Comparison of ENCODE assay signal across 28 cellular contexts in genomic region chr6:13372688-13373487, GRCh38. TPM values are rescaled to one million over a fixed set of nuclear protein-coding genes. Genes with fewer than 3 reads are reported as not detected.
A peak's percentile ranks its signal among the peaks of the same experiment; 100 is the strongest.
DNase-seq lines count a peak whose midpoint lies in the region; ATAC-seq lines count a peak whose summit lies in the region.
"Had no signal": no experiment of that assay in that cellular context is flagged by ENCODE, and none has a peak within 500 bp of the region (broad histone marks: within the 10 kb centered on the region; RNA-seq: fewer than 3 reads in every experiment).

No MANE protein-coding gene starts in this region.

- no peak overlapping the region for H3K4me3 Mint-ChIP-seq in activated naive CD8-positive, alpha-beta T cell treated with anti-CD3 and anti-CD28 coated beads, Interleukin-2, amount 50 U/mL, for 24 hours
- no peak overlapping the region for H3K4me3 Mint-ChIP-seq in activated naive CD8-positive, alpha-beta T cell treated with anti-CD3 and anti-CD28 coated beads for 36 hours
- H3K4me3 Mint-ChIP-seq in effector memory CD8-positive, alpha-beta T cell = no peak overlapping the region
- H3K4me3 Mint-ChIP-seq: CD14-positive monocyte had no signal

- no peaks in the 10 kb centered on the region for H3K27me3 Mint-ChIP-seq in activated naive CD8-positive, alpha-beta T cell treated with anti-CD3 and anti-CD28 coated beads, Interleukin-2, amount 50 U/mL, for 24 hours
- H3K27me3 Mint-ChIP-seq in activated naive CD8-positive, alpha-beta T cell treated with anti-CD3 and anti-CD28 coated beads for 36 hours = no peaks in the 10 kb centered on the region
- H3K27me3 Mint-ChIP-seq in effector memory CD8-positive, alpha-beta T cell = no peaks in the 10 kb centered on the region

- peaks cover 5% of the 10 kb centered on the region for H3K9me3 Mint-ChIP-seq in activated naive CD8-positive, alpha-beta T cell treated with anti-CD3 and anti-CD28 coated beads, Interleukin-2, amount 50 U/mL, for 24 hours
- peaks cover 2% of the 10 kb centered on the region for H3K9me3 Mint-ChIP-seq in activated naive CD8-positive, alpha-beta T cell treated with anti-CD3 and anti-CD28 coated beads for 36 hours
- H3K9me3 Mint-ChIP-seq in effector memory CD8-positive, alpha-beta T cell = no peaks in the 10 kb centered on the region
- H3K9me3 Mint-ChIP-seq: activated T-helper 2 cell treated with anti-CD3 and anti-CD28 coated beads, Interferon-gamma antibody, Interleukin-2, Interleukin-4, amounts not matched to agents 10 μg/mL and 5 μg/mL and 100 μg/mL, durations not matched to agents 14 hours and 24 hours and 36 hours had no signal

- H3K27ac ChIP-seq in temporal lobe (ENCODE audit: low read depth, low read length) = peak overlapping the region; percentile 19
- H3K27ac ChIP-seq: GM23248, left lung, prostate gland, sigmoid colon had no signal

- peaks cover 9% of the 10 kb centered on the region for H3K36me3 Mint-ChIP-seq in activated naive CD8-positive, alpha-beta T cell treated with anti-CD3 and anti-CD28 coated beads, Interleukin-2, amount 50 U/mL, for 24 hours (ENCODE audit: low read depth)
- peaks cover 19% of the 10 kb centered on the region for H3K36me3 Mint-ChIP-seq in activated naive CD8-positive, alpha-beta T cell treated with anti-CD3 and anti-CD28 coated beads for 36 hours
- no peaks in the 10 kb centered on the region for H3K36me3 Mint-ChIP-seq in effector memory CD8-positive, alpha-beta T cell (ENCODE audit: insufficient read depth)

- ATAC-seq in activated naive CD8-positive, alpha-beta T cell treated with anti-CD3 and anti-CD28 coated beads, Interleukin-2, amount 50 U/mL, for 24 hours = no peak
- no peak for ATAC-seq in effector memory CD8-positive, alpha-beta T cell (replicated peaks)
- ATAC-seq in GM21717 (IDR thresholded peaks at IDR 0.05; ENCODE audit: unreplicated experiment) = no peak
- no peak for ATAC-seq in HG03469 (IDR thresholded peaks at IDR 0.05; ENCODE audit: unreplicated experiment)

- peaks cover 46% of the 10 kb centered on the region for H3K4me1 Mint-ChIP-seq in activated naive CD8-positive, alpha-beta T cell treated with anti-CD3 and anti-CD28 coated beads, Interleukin-2, amount 50 U/mL, for 24 hours
- H3K4me1 Mint-ChIP-seq in activated naive CD8-positive, alpha-beta T cell treated with anti-CD3 and anti-CD28 coated beads for 36 hours = peaks cover 31% of the 10 kb centered on the region
- peaks cover 21 to 30% of the 10 kb centered on the region in 2 donors for H3K4me1 Mint-ChIP-seq in effector memory CD8-positive, alpha-beta T cell (ENCODE audit: low read depth in 2 of 2)

- H3K27ac Mint-ChIP-seq in activated naive CD8-positive, alpha-beta T cell treated with anti-CD3 and anti-CD28 coated beads, Interleukin-2, amount 50 U/mL, for 24 hours = peak overlapping the region; percentile 40
- H3K27ac Mint-ChIP-seq in activated naive CD8-positive, alpha-beta T cell treated with anti-CD3 and anti-CD28 coated beads for 36 hours = no peak overlapping the region
- H3K27ac Mint-ChIP-seq in effector memory CD8-positive, alpha-beta T cell = peak overlapping the region; percentile 13 to 61
- H3K27ac Mint-ChIP-seq: activated T-helper 2 cell treated with anti-CD3 and anti-CD28 coated beads, Interferon-gamma antibody, Interleukin-2, Interleukin-4, amounts not matched to agents 10 μg/mL and 5 μg/mL and 100 μg/mL, durations not matched to agents 14 hours and 24 hours and 36 hours had no signal

- DNase-seq in activated naive CD8-positive, alpha-beta T cell treated with anti-CD3 and anti-CD28 coated beads, Interleukin-2, amount 50 U/mL, for 24 hours = no peak
- no peak for DNase-seq in activated naive CD8-positive, alpha-beta T cell treated with anti-CD3 and anti-CD28 coated beads for 36 hours
- DNase-seq in RPMI7951 (ENCODE audit: low read depth) = peak; percentile 39
- no peak for DNase-seq in effector memory CD8-positive, alpha-beta T cell
- no peak for DNase-seq in LoVo (ENCODE audit: low spot score)
- DNase-seq: activated CD4-positive, alpha-beta T cell treated with anti-CD3 and anti-CD28 coated beads for 4 hours; activated naive CD4-positive, alpha-beta T cell treated with anti-CD3 and anti-CD28 coated beads, Interleukin-2, amount 50 U/mL, for 16 hours; amygdala; Caco-2; DMS79; effector CD4-positive, alpha-beta T cell; GDM1; left lung; mesendoderm; NCI-H1105; NCI-H187; NCI-H2171; NCI-H510A; sigmoid colon; stimulated activated CD4-positive, alpha-beta T cell treated with anti-CD3 and anti-CD28 coated beads, Interleukin-4, amount 100 ng/mL, for 24 hours; upper lobe of left lung had no signal

RNA-seq across cellular contexts. Expression of gene TBC1D7, which starts 44.6 kb away (rescaled TPM):
- 10 to 100 TPM; 20.2 to 20.6 TPM for total RNA-seq in activated naive CD8-positive, alpha-beta T cell treated with anti-CD3 and anti-CD28 coated beads for 36 hours
- 41.9 and 43.9 TPM in 2 replicates for total RNA-seq in RPMI7951 (2014; rRNA removed; shearing (Covaris generic))
- 18.2 TPM for total RNA-seq in temporal lobe
